ENCODE assay signal across 10 cellular contexts in genomic region chr14:85534435-85534834, GRCh38. TPM values are rescaled to one million over a fixed set of nuclear protein-coding genes. Genes with fewer than 3 reads are reported as not detected.
A peak's percentile ranks its signal among the peaks of the same experiment; 100 is the strongest.
DNase-seq lines count a peak whose midpoint lies in the region; ATAC-seq and TF ChIP-seq lines count a peak whose summit lies in the region.
"Had no signal": no experiment of that assay in that cellular context is flagged by ENCODE, and none has a peak within 500 bp of the region (broad histone marks: within the 10 kb centered on the region; RNA-seq: fewer than 3 reads in every experiment).

No MANE protein-coding gene starts in this region.

- no peak for ATAC-seq in HG03045 (IDR thresholded peaks at IDR 0.05; ENCODE audit: unreplicated experiment)
- ATAC-seq in GM18511 (IDR thresholded peaks at IDR 0.05; ENCODE audit: unreplicated experiment), result no peak

- H3K27ac ChIP-seq in esophagus (ENCODE audit: low read depth in 2 of 2, low read length in 1 of 2) (peak overlapping the region in 1 of 2 donors; percentile 16), neural cell (ENCODE audit: low read length) (no peak overlapping the region)

- H3K4me2 ChIP-seq in neural cell (ENCODE audit: low read length), result peak overlapping the region; percentile 58

- peaks cover 10 to 16% of the 10 kb centered on the region in 2 donors for H3K4me1 ChIP-seq in esophagus (ENCODE audit: control insufficient read depth in 2 of 2, insufficient read depth in 2 of 2, low read length in 1 of 2)

- no peaks in the 10 kb centered on the region for H4K20me1 ChIP-seq in neural cell (ENCODE audit: insufficient read depth)

- H3F3A ChIP-seq in neural cell (ENCODE audit: insufficient read depth, low read length, poor library complexity, severe bottlenecking), result peaks cover 4% of the 10 kb centered on the region

- peak; percentile 16 for TF ChIP-seq RAD21 in neural cell (conservative IDR thresholded peaks at IDR 0.05)

- no peak for DNase-seq in AG09309 (ENCODE audit: low read depth)
- DNase-seq in NCI-H345 (lab: John Stamatoyannopoulos, UW), result peak; percentile 47
- no peak for DNase-seq in SW 1271 (lab: John Stamatoyannopoulos, UW)
- no peak for DNase-seq in NAMALWA (ENCODE audit: low spot score)
- DNase-seq: activated CD4-positive, alpha-beta memory T cell treated with anti-CD3 and anti-CD28 coated beads for 36 hours; DMS153 had no signal

- TF ChIP-seq CTCF in AG09309 (IDR thresholded peaks at IDR 0.05; ENCODE audit: control insufficient read depth, insufficient read depth, low read depth, low read length, missing control alignments) (no peak), neural cell (IDR thresholded peaks at IDR 0.05; ENCODE audit: poor library complexity, severe bottlenecking) (no peak)

- no peaks in the 10 kb centered on the region for H3K9me2 ChIP-seq in neural cell (ENCODE audit: insufficient read depth, low read length)

- TF ChIP-seq EP300 in neural cell (conservative IDR thresholded peaks at IDR 0.05; ENCODE audit: poor library complexity, severe bottlenecking), result no peak

- peaks cover 6 to 13% of the 10 kb centered on the region in 2 donors for H3K27me3 ChIP-seq in esophagus (ENCODE audit: control insufficient read depth in 1 of 2, insufficient read depth in 2 of 2, low read length in 2 of 2)
- H3K27me3 ChIP-seq in neural cell (ENCODE audit: insufficient read depth, low read depth, low read length), result peaks cover 55% of the 10 kb centered on the region

- peak overlapping the region; percentile 64 for H3K9ac ChIP-seq in neural cell (ENCODE audit: low read length)

- H3K36me3 ChIP-seq in esophagus (ENCODE audit: control insufficient read depth in 2 of 2, insufficient read depth in 2 of 2, low read length in 1 of 2) (no peaks in the 10 kb centered on the region), neural cell (ENCODE audit: insufficient read depth, low read length) (no peaks in the 10 kb centered on the region)

- 1 to 3% methylated on average over 17 of the region's 17 CpGs for WGBS in esophagus, 2 donors

- peaks cover 14% of the 10 kb centered on the region for H3K79me2 ChIP-seq in neural cell (replicated peaks; ENCODE audit: insufficient read depth, low read length)

- H3K9me3 ChIP-seq in esophagus (ENCODE audit: control insufficient read depth in 2 of 2, insufficient read depth in 1 of 2, low read depth in 1 of 2, low read length in 1 of 2) (no peaks in the 10 kb centered on the region), neural cell (ENCODE audit: low read length) (no peaks in the 10 kb centered on the region)

- H2AFZ ChIP-seq in neural cell (ENCODE audit: low read depth, low read length), result no peak overlapping the region

- peak overlapping the region; percentile 96 for H3K4me3 ChIP-seq in AG09309 (ENCODE audit: control insufficient read depth, low read depth, low read length)
- H3K4me3 ChIP-seq in esophagus (ENCODE audit: low read depth in 1 of 2, low read length in 2 of 2), result peak overlapping the region; percentile 38 to 65
- H3K4me3 ChIP-seq in neural cell (ENCODE audit: low read length), result peak overlapping the region; percentile 85

TF ChIP-seq in neural cell, 6 proteins besides CTCF, POLR2A, EP300 and RAD21:
- TF ChIP-seq SMC3 (conservative IDR thresholded peaks at IDR 0.05; ENCODE audit: poor library complexity), result no peak
- TF ChIP-seq MXI1 (conservative IDR thresholded peaks at IDR 0.05; ENCODE audit: poor library complexity, severe bottlenecking), result peak; percentile 25

RNA-seq across cellular contexts. Expression of gene FLRT2, which starts 4.5 kb away (rescaled TPM):
- polyA plus RNA-seq in esophagus, result 1 to 10 TPM in 1 of 2 donors, under 1 TPM in 1; 0.98 to 2.1 TPM
- 3.9 and 5.1 TPM in 2 replicates for polyA plus RNA-seq in neural cell
- 19.0 and 27.2 TPM in 2 replicates for polyA minus RNA-seq in neural cell
